In genomic region chr9:14585730-14586473, GRCh38 we compare ENCODE assay signal across 1 cellular context.
TF ChIP-seq lines count a peak whose summit lies in the region.

No MANE protein-coding gene starts in this region.

TF ChIP-seq in GM12878, 131 proteins besides CTCF, POLR2A, EP300 and RAD21 (continued from another document and continues in another):
- no peak for TF ChIP-seq TAF1 (IDR thresholded peaks at IDR 0.05; ENCODE audit: borderline replicate concordance, low read depth, low read length)
- TF ChIP-seq STAT3 (IDR thresholded peaks at IDR 0.05; ENCODE audit: low read depth, low read length) = no peak
- TF ChIP-seq POLR2AphosphoS2 (IDR thresholded peaks at IDR 0.05; ENCODE audit: low read depth, low read length) = no peak
- peak; percentile 43; the same call in 1 of the 2 replicates for TF ChIP-seq RAD51 (IDR thresholded peaks at IDR 0.05)
- TF ChIP-seq RB1 (IDR thresholded peaks at IDR 0.05; ENCODE audit: borderline replicate concordance) = no peak
- TF ChIP-seq CBX5 (IDR thresholded peaks at IDR 0.05; ENCODE audit: low read depth) = 0 out of 2 replicates have a peak, but pooled peaks have one; percentile 71
- peak in 1 of 2 experiments; percentile 87; a peak in 2 of 4 replicates for TF ChIP-seq ETV6 (conservative IDR thresholded peaks at IDR 0.05 in 1 of 2, IDR thresholded peaks at IDR 0.05 in 1 of 2; ENCODE audit: borderline replicate concordance in 1 of 2, low read depth in 1 of 2)
- no peak for TF ChIP-seq PAX8 (IDR thresholded peaks at IDR 0.05)
- TF ChIP-seq IKZF1 (conservative IDR thresholded peaks at IDR 0.05) = peak; percentile 69; the same call in 1 of the 2 replicates
- TF ChIP-seq CREB1 (IDR thresholded peaks at IDR 0.05; ENCODE audit: low read depth) = no peak
- no peak for TF ChIP-seq FOXK2 (IDR thresholded peaks at IDR 0.05)
- TF ChIP-seq TARDBP (IDR thresholded peaks at IDR 0.05; ENCODE audit: borderline replicate concordance) = no peak
- peak; percentile 79 for TF ChIP-seq ATF2 (IDR thresholded peaks at IDR 0.05; ENCODE audit: low read length)
- TF ChIP-seq TCF7 (IDR thresholded peaks at IDR 0.05; ENCODE audit: borderline replicate concordance) = 0 out of 2 replicates have a peak, but pooled peaks have one; percentile 42
- no peak for TF ChIP-seq ZNF384 (IDR thresholded peaks at IDR 0.05; ENCODE audit: borderline replicate concordance, low read depth, low read length)
- TF ChIP-seq RFX5 (IDR thresholded peaks at IDR 0.05; ENCODE audit: low read depth, low read length) = no peak
- TF ChIP-seq PBX3 (IDR thresholded peaks at IDR 0.05; ENCODE audit: insufficient replicate concordance, low read depth, low read length) = no peak
- TF ChIP-seq SMAD5 (IDR thresholded peaks at IDR 0.05; ENCODE audit: low read depth) = no peak
- peak; percentile 58; the same call in 1 of the 2 replicates for TF ChIP-seq RELB (IDR thresholded peaks at IDR 0.05; ENCODE audit: low read depth)
- TF ChIP-seq MLLT1 (IDR thresholded peaks at IDR 0.05) = 0 out of 2 replicates have a peak, but pooled peaks have one; percentile 43
- no peak for TF ChIP-seq KDM1A (IDR thresholded peaks at IDR 0.05; ENCODE audit: borderline replicate concordance)
- no peak for TF ChIP-seq IRF3 (IDR thresholded peaks at IDR 0.05)
- no peak for TF ChIP-seq EZH2 (IDR thresholded peaks at IDR 0.05; ENCODE audit: borderline replicate concordance, control insufficient read depth, low read depth, low read length)
- TF ChIP-seq IRF5 (IDR thresholded peaks at IDR 0.05; ENCODE audit: borderline replicate concordance) = no peak
- no peak for TF ChIP-seq ZBTB11 (CRISPR knock-in tag; IDR thresholded peaks at IDR 0.05)
- TF ChIP-seq FOXM1 (IDR thresholded peaks at IDR 0.05; ENCODE audit: low read depth, low read length) = peak; percentile 86
- TF ChIP-seq JUND (IDR thresholded peaks at IDR 0.05; ENCODE audit: low read depth, low read length) = no peak
- TF ChIP-seq SUZ12 (IDR thresholded peaks at IDR 0.05; ENCODE audit: unreplicated experiment) = no peak
- no peak for TF ChIP-seq ZNF592 (IDR thresholded peaks at IDR 0.05)
- peak; percentile 78 for TF ChIP-seq ATF7 (IDR thresholded peaks at IDR 0.05; ENCODE audit: low read depth)
- TF ChIP-seq BRCA1 (IDR thresholded peaks at IDR 0.05; ENCODE audit: low read depth, low read length) = no peak
- no peak for TF ChIP-seq RELA (IDR thresholded peaks at IDR 0.05; ENCODE audit: borderline replicate concordance, partially characterized antibody)
- TF ChIP-seq E2F4 (IDR thresholded peaks at IDR 0.05; ENCODE audit: low read depth, low read length) = no peak
- TF ChIP-seq HDAC2 (IDR thresholded peaks at IDR 0.05) = no peak
- TF ChIP-seq TCF12 (IDR thresholded peaks at IDR 0.05; ENCODE audit: low read depth, low read length) = peak; percentile 37; the same call in 1 of the 2 replicates
- TF ChIP-seq ZBTB33 (IDR thresholded peaks at IDR 0.05) = no peak
- no peak for TF ChIP-seq LARP7 (IDR thresholded peaks at IDR 0.05)
- no peak for TF ChIP-seq KLF5 (IDR thresholded peaks at IDR 0.05; ENCODE audit: partially characterized antibody)
- TF ChIP-seq TCF3 (IDR thresholded peaks at IDR 0.05; ENCODE audit: borderline replicate concordance, insufficient read depth, low read depth, low read length) = no peak
- TF ChIP-seq NRF1 (conservative IDR thresholded peaks at IDR 0.05; ENCODE audit: low read depth, low read length) = no peak
- no peak for TF ChIP-seq SMAD1 (IDR thresholded peaks at IDR 0.05; ENCODE audit: low read depth, partially characterized antibody)
- TF ChIP-seq CBFB (IDR thresholded peaks at IDR 0.05; ENCODE audit: low read depth) = peak; percentile 69; the same call in 1 of the 2 replicates
